In genomic region chr3:129624347-129625070, GRCh38 we compare ENCODE assay signal across 11 cellular contexts. TPM values are rescaled to one million over a fixed set of nuclear protein-coding genes. Genes with fewer than 3 reads are reported as not detected.
DNase-seq lines count a peak whose midpoint lies in the region; ATAC-seq, FAIRE-seq and TF ChIP-seq lines count a peak whose summit lies in the region.
"Had no signal": no experiment of that assay in that cellular context is flagged by ENCODE, and none has a peak within 500 bp of the region (broad histone marks: within the 10 kb centered on the region; RNA-seq: fewer than 3 reads in every experiment).

No MANE protein-coding gene starts in this region.

- no peaks in the 10 kb centered on the region for H3K79me1 ChIP-seq in H1 (ENCODE audit: low read depth, low read length)

- no peak overlapping the region for H3K4me2 ChIP-seq in H1 (ENCODE audit: insufficient read depth in 1 of 2, low read depth in 2 of 2, low read length in 2 of 2)

- H2BK15ac ChIP-seq in H1 (ENCODE audit: low read length) = peak overlapping the region; percentile 65; the same call in 1 of the 2 replicates

- H3K9me3 ChIP-seq in H1 (ENCODE audit: insufficient read depth in 2 of 2, low read depth in 1 of 2, low read length in 1 of 2) = no peaks in the 10 kb centered on the region
- no peaks in the 10 kb centered on the region for H3K9me3 ChIP-seq in mucosa of descending colon

- CTCF ChIA-PET in H1 (lab: Charles Lee; ENCODE audit: partially characterized antibody) = interaction anchor here (0.6 to 1.5 kb wide), 7 partner anchors 35 to 349 kb away, joined by 3 read pairs; no protein-coding TSS in a partner anchor

- no peak for TF ChIP-seq RAD21 in H1 (IDR thresholded peaks at IDR 0.05 in 1 of 2, conservative IDR thresholded peaks at IDR 0.05 in 1 of 2; ENCODE audit: low read depth in 2 of 2, low read length in 2 of 2)

- ATAC-seq in natural killer cell treated with Interleukin-12 subunit alpha and Interleukin-12 subunit beta and Interleukin-15 and Interleukin-18, amount 100 ng/mL, for 72 hours = no peak
- ATAC-seq in natural killer cell = no peak
- ATAC-seq in mucosa of descending colon = no peak
- ATAC-seq in HG02884 (IDR thresholded peaks at IDR 0.05; ENCODE audit: unreplicated experiment) = no peak
- no peak for ATAC-seq in GM18907 (IDR thresholded peaks at IDR 0.05; ENCODE audit: unreplicated experiment)
- ATAC-seq: stimulated activated effector memory CD8-positive, alpha-beta T cell treated with anti-CD3 and anti-CD28 coated beads, Interleukin-12 subunit alpha, Interleukin-12 subunit beta, amount 100 ng/mL, for 72 hours had no signal

- H2BK20ac ChIP-seq in H1 (ENCODE audit: low read length) = no peak overlapping the region

- no peaks in the 10 kb centered on the region for H3K36me3 ChIP-seq in H1 (ENCODE audit: control insufficient read depth in 2 of 4, insufficient read depth in 4 of 4, low read length in 3 of 4)
- H3K36me3 ChIP-seq in mucosa of descending colon (ENCODE audit: low read depth) = no peaks in the 10 kb centered on the region

- H3K4ac ChIP-seq in H1 (replicated peaks; ENCODE audit: insufficient read length, low read depth, low read length) = peak overlapping the region; percentile 36

- TF ChIP-seq EP300 in H1 (IDR thresholded peaks at IDR 0.05; ENCODE audit: borderline replicate concordance in 1 of 2, low read depth in 2 of 2, low read length in 2 of 2) = no peak

- H2AFZ ChIP-seq in H1 (ENCODE audit: low read length) = no peak overlapping the region

- no peak overlapping the region for H3K4me3 Mint-ChIP-seq in natural killer cell treated with Interleukin-12 subunit alpha and Interleukin-12 subunit beta and Interleukin-15 and Interleukin-18, amount 100 ng/mL, for 72 hours
- H3K4me3 Mint-ChIP-seq in natural killer cell = no peak overlapping the region
- no peak overlapping the region for H3K4me3 Mint-ChIP-seq in progenitor cell of endocrine pancreas (ENCODE audit: low read depth)

- no peaks in the 10 kb centered on the region for H3K27me3 ChIP-seq in H1 (replicated peaks in 1 of 4; ENCODE audit: control insufficient read depth in 3 of 4, extremely low read depth in 1 of 4, insufficient read depth in 3 of 4, low read length in 3 of 4)

- H3K4me1 ChIP-seq in H1 (replicated peaks in 1 of 4; ENCODE audit: control insufficient read depth in 3 of 4, insufficient read depth in 4 of 4, low read length in 3 of 4) (peaks cover 4 to 14% (median 6%) of the 10 kb centered on the region in 4 experiments), mucosa of descending colon (ENCODE audit: low read depth) (peaks cover 45% of the 10 kb centered on the region)

- 0 out of 2 replicates have a peak overlapping the region, but pooled peaks have one; percentile 17 for H2AK5ac ChIP-seq in H1 (ENCODE audit: low read depth, low read length)

- H3K56ac ChIP-seq in H1 (replicated peaks; ENCODE audit: insufficient read length, low read depth, low read length) = no peak overlapping the region

- peaks cover 7% of the 10 kb centered on the region for H3K23me2 ChIP-seq in H1 (ENCODE audit: low read depth, low read length)

- intact Hi-C loops in natural killer cell (cut with micrococcal nuclease) (loop anchor here (5.0 to 10.0 kb wide), 2 partner anchors 378 to 470 kb away; no protein-coding TSS in a partner anchor), mucosa of descending colon (cut with DNase I, micrococcal nuclease) (no loop called here)

- H4K20me1 ChIP-seq in H1 (replicated peaks in 1 of 2; ENCODE audit: control insufficient read depth in 1 of 2, insufficient read depth in 2 of 2, low read length in 2 of 2) = no peaks in the 10 kb centered on the region

- peak overlapping the region; percentile 71 for H4K91ac ChIP-seq in H1 (replicated peaks; ENCODE audit: insufficient read length, low read length)

- POLR2A ChIA-PET in H1 (lab: Charles Lee; ENCODE audit: partially characterized antibody) = no interaction called here

- H3K23ac ChIP-seq in H1 (ENCODE audit: insufficient read length) = no peak overlapping the region

- no peak overlapping the region for H3K14ac ChIP-seq in H1 (ENCODE audit: insufficient read length)

- TF ChIP-seq CTCF in natural killer cell (IDR thresholded peaks at IDR 0.05) (no peak), H1 (IDR thresholded peaks at IDR 0.05; ENCODE audit: control extremely low read depth in 1 of 3, insufficient read depth in 1 of 3, low read depth in 1 of 3, low read length in 3 of 3) (no peak), mucosa of descending colon (IDR thresholded peaks at IDR 0.05) (no peak), progenitor cell of endocrine pancreas (IDR thresholded peaks at IDR 0.05; ENCODE audit: unreplicated experiment) (no peak)

- H2BK5ac ChIP-seq in H1 (ENCODE audit: low read depth, low read length) = peak overlapping the region; percentile 47; the same call in 1 of the 2 replicates

- TF ChIP-seq POLR2A in H1 (IDR thresholded peaks at IDR 0.05; ENCODE audit: control extremely low read depth in 1 of 2, low read depth in 2 of 2, low read length in 2 of 2) = no peak

- 89% methylated on average over 11 of the region's 11 CpGs; no CpG with 5 or more reads in 1 of the 2 experiments for WGBS in H1 (ENCODE audit: extremely low coverage in 1 of 2, insufficient coverage in 1 of 2, insufficient read length in 1 of 2, insufficient replicate concordance in 2 of 2, low coverage in 1 of 2, low lambda C conversion rate in 2 of 2, missing lambda C conversion rate in 1 of 2), 2 experiments

- no peak overlapping the region for H2BK120ac ChIP-seq in H1 (replicated peaks; ENCODE audit: low read depth, low read length)

- no peak overlapping the region; the same call in 1 of the 2 replicates for H3K18ac ChIP-seq in H1 (ENCODE audit: extremely low read depth, low read length)

- no peaks in the 10 kb centered on the region for H3K27me3 Mint-ChIP-seq in natural killer cell treated with Interleukin-12 subunit alpha and Interleukin-12 subunit beta and Interleukin-15 and Interleukin-18, amount 100 ng/mL, for 72 hours
- H3K27me3 Mint-ChIP-seq in natural killer cell (ENCODE audit: low read depth in 2 of 2) = no peaks in the 10 kb centered on the region
- no peaks in the 10 kb centered on the region for H3K27me3 Mint-ChIP-seq in progenitor cell of endocrine pancreas

- no peak overlapping the region for H4K5ac ChIP-seq in H1 (ENCODE audit: insufficient read length, low read depth, low read length)

- H3K4me3 ChIP-seq in H1 (ENCODE audit: extremely low read depth in 1 of 4, insufficient read depth in 2 of 4, low read depth in 3 of 4, low read length in 4 of 4) = no peak overlapping the region
- no peak overlapping the region for H3K4me3 ChIP-seq in mucosa of descending colon

- DNase-seq in natural killer cell treated with Interleukin-12 subunit alpha and Interleukin-12 subunit beta and Interleukin-15 and Interleukin-18, amount 100 ng/mL, for 72 hours (ENCODE audit: low spot score) = peak; percentile 49
- DNase-seq in natural killer cell (no peak), H1 (ENCODE audit: low read depth in 1 of 2, low spot score in 2 of 2) (no peak), mucosa of descending colon (peak in 2 of 3 donors; percentile 44 to 56), progenitor cell of endocrine pancreas (ENCODE audit: low spot score, unreplicated experiment) (no peak), OCI-M1 (lab: John Stamatoyannopoulos, UW) (no peak)
- DNase-seq: activated naive CD4-positive, alpha-beta T cell treated with anti-CD3 and anti-CD28 coated beads, Interleukin-2, amount 50 U/mL, for 16 hours; C1 segment of cervical spinal cord had no signal

- H3K36me3 Mint-ChIP-seq in natural killer cell treated with Interleukin-12 subunit alpha and Interleukin-12 subunit beta and Interleukin-15 and Interleukin-18, amount 100 ng/mL, for 72 hours = no peaks in the 10 kb centered on the region
- no peaks in the 10 kb centered on the region for H3K36me3 Mint-ChIP-seq in natural killer cell
- H3K36me3 Mint-ChIP-seq in progenitor cell of endocrine pancreas (ENCODE audit: insufficient read depth) = no peaks in the 10 kb centered on the region
- H3K36me3 Mint-ChIP-seq: stimulated activated effector memory CD8-positive, alpha-beta T cell treated with anti-CD3 and anti-CD28 coated beads, Interleukin-12 subunit alpha, Interleukin-12 subunit beta, amount 100 ng/mL, for 72 hours had no signal

- FAIRE-seq in H1 (lab: Jason Lieb, UNC) = no peak

- no peak overlapping the region for H3K9ac ChIP-seq in H1 (replicated peaks in 1 of 4; ENCODE audit: extremely low read depth in 1 of 4, low read depth in 3 of 4, low read length in 3 of 4)

- H3K9me3 Mint-ChIP-seq in natural killer cell treated with Interleukin-12 subunit alpha and Interleukin-12 subunit beta and Interleukin-15 and Interleukin-18, amount 100 ng/mL, for 72 hours = no peaks in the 10 kb centered on the region
- H3K9me3 Mint-ChIP-seq in natural killer cell = no peaks in the 10 kb centered on the region
- H3K9me3 Mint-ChIP-seq in progenitor cell of endocrine pancreas (ENCODE audit: low read depth) = no peaks in the 10 kb centered on the region
- H3K9me3 Mint-ChIP-seq: stimulated activated effector memory CD8-positive, alpha-beta T cell treated with anti-CD3 and anti-CD28 coated beads, Interleukin-12 subunit alpha, Interleukin-12 subunit beta, amount 100 ng/mL, for 72 hours had no signal

- H4K8ac ChIP-seq in H1 (ENCODE audit: extremely low read depth, insufficient read depth, low read length) = no peak overlapping the region

- peaks cover 24 to 30% of the 10 kb centered on the region in 2 donors for H3K4me1 Mint-ChIP-seq in natural killer cell treated with Interleukin-12 subunit alpha and Interleukin-12 subunit beta and Interleukin-15 and Interleukin-18, amount 100 ng/mL, for 72 hours (ENCODE audit: low read depth in 2 of 2)
- H3K4me1 Mint-ChIP-seq in natural killer cell (peaks cover 34 to 38% of the 10 kb centered on the region in 2 donors), progenitor cell of endocrine pancreas (ENCODE audit: low read depth) (peaks cover 22% of the 10 kb centered on the region)

- H3K79me2 ChIP-seq in H1 (ENCODE audit: control insufficient read depth in 1 of 2, insufficient read depth in 2 of 2, low read length in 2 of 2) = no peaks in the 10 kb centered on the region

- H3K27ac Mint-ChIP-seq in natural killer cell treated with Interleukin-12 subunit alpha and Interleukin-12 subunit beta and Interleukin-15 and Interleukin-18, amount 100 ng/mL, for 72 hours = no peak overlapping the region
- H3K27ac Mint-ChIP-seq in natural killer cell (no peak overlapping the region), progenitor cell of endocrine pancreas (no peak overlapping the region)
- H3K27ac Mint-ChIP-seq: stimulated activated effector memory CD8-positive, alpha-beta T cell treated with anti-CD3 and anti-CD28 coated beads, Interleukin-12 subunit alpha, Interleukin-12 subunit beta, amount 100 ng/mL, for 72 hours had no signal

- peak overlapping the region; percentile 80; the same call in 1 of the 2 replicates for H2BK12ac ChIP-seq in H1 (ENCODE audit: low read depth, low read length)

- no peak overlapping the region for H3K27ac ChIP-seq in H1 (ENCODE audit: low read depth, low read length)

RNA-seq across cellular contexts. Expression of gene PLXND1, which starts 18.0 kb away (rescaled TPM):
- 1 to 10 TPM; 2.8 to 4.8 TPM for total RNA-seq in natural killer cell treated with Interleukin-12 subunit alpha and Interleukin-12 subunit beta and Interleukin-15 and Interleukin-18, amount 100 ng/mL, for 72 hours
- 100 to 1,000 TPM; 135 to 214 (median 189) TPM for total RNA-seq in natural killer cell
- 60.2 and 66.4 TPM in 2 replicates for total RNA-seq in H1 (2021; fragmentation: NEBNext Ultra II Directional; extraction: Animal tissue kit (Norgen Biotek cat#: 25700))
- polyA plus RNA-seq in H1 (2011; rRNA removed) = 17.7 and 21.7 TPM in 2 replicates
- 18.6 TPM for polyA plus RNA-seq in H1 (2011; cell fraction: cytosol; rRNA removed)
- polyA plus RNA-seq in H1 (2011; cell fraction: nucleus; rRNA removed) = 82.4 TPM
- polyA plus RNA-seq in H1 (2012, experiment 1 of 2) = 31.8 to 69.1 TPM (median 54.8 TPM) in 4 replicates
- 41.9 TPM for polyA plus RNA-seq in H1 (2012, experiment 2 of 2)
- 103 TPM for polyA plus RNA-seq in H1 (2013, experiment 1 of 2)
- polyA plus RNA-seq in H1 (2013, experiment 2 of 2) = 99.8 TPM
- polyA minus RNA-seq in H1 (2011; rRNA and poly(A)+ RNA removed) = 28.1 and 28.5 TPM in 2 replicates
- 23.0 TPM for polyA minus RNA-seq in H1 (2011; cell fraction: cytosol; rRNA and poly(A)+ RNA removed)
- polyA minus RNA-seq in H1 (2011; cell fraction: nucleus; rRNA and poly(A)+ RNA removed) = 22.9 TPM
- 10 to 100 TPM; 26.8 to 57.1 (median 48.1) TPM for total RNA-seq in mucosa of descending colon
- total RNA-seq in progenitor cell of endocrine pancreas = 17.6 and 18.0 TPM in 2 replicates

Comparison
In these comparisons a context has a peak if more than half of its experiments do, and no peak if none do; other contexts are left out.
1. DNase-seq: peak in natural killer cell treated with Interleukin-12 subunit alpha and Interleukin-12 subunit beta and Interleukin-15 and Interleukin-18, amount 100 ng/mL, for 72 hours (single experiment) and mucosa of descending colon (2 of 3); none in natural killer cell (single experiment), H1 (0 of 2), progenitor cell of endocrine pancreas (single experiment) and OCI-M1 (single experiment).